1 cellular context compared by ENCODE assay signal in the genomic region with DNA sequence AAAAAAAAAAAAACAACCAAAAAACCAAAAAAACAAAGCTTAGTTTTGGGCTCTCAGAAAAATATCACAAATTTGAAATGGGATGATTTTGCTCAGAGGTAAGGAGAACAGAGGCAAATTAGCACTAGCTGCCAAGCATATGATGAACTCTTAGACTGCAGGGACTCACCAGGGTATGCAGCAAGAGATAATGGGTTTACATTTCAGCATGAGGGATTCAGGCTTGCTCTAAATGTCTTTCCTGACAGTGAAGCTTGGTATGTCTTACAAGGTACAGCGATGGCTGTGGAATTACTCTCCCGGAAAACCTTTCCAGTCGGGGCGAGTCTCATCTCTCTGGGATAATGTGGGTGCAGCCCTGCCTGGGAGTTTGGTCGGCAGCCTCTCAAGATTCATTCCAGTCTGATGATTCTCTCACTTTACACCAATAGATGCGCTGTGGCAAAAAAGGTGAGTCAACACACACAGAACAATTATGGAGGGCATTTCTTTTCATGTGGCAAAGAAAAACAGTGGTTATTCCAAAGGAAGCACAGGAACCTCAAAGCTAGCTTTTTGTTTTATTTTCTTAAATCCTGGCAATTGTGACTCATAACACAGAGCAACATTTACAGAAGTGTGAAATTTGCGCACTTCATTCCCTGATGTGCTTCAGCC.
TF ChIP-seq lines count a peak whose summit lies in the region.

No MANE protein-coding gene starts in this region.

TF ChIP-seq in GM23338, 12 proteins besides CTCF, POLR2A, EP300 and RAD21 (continued from another document):
- TF ChIP-seq, protein P1, sequence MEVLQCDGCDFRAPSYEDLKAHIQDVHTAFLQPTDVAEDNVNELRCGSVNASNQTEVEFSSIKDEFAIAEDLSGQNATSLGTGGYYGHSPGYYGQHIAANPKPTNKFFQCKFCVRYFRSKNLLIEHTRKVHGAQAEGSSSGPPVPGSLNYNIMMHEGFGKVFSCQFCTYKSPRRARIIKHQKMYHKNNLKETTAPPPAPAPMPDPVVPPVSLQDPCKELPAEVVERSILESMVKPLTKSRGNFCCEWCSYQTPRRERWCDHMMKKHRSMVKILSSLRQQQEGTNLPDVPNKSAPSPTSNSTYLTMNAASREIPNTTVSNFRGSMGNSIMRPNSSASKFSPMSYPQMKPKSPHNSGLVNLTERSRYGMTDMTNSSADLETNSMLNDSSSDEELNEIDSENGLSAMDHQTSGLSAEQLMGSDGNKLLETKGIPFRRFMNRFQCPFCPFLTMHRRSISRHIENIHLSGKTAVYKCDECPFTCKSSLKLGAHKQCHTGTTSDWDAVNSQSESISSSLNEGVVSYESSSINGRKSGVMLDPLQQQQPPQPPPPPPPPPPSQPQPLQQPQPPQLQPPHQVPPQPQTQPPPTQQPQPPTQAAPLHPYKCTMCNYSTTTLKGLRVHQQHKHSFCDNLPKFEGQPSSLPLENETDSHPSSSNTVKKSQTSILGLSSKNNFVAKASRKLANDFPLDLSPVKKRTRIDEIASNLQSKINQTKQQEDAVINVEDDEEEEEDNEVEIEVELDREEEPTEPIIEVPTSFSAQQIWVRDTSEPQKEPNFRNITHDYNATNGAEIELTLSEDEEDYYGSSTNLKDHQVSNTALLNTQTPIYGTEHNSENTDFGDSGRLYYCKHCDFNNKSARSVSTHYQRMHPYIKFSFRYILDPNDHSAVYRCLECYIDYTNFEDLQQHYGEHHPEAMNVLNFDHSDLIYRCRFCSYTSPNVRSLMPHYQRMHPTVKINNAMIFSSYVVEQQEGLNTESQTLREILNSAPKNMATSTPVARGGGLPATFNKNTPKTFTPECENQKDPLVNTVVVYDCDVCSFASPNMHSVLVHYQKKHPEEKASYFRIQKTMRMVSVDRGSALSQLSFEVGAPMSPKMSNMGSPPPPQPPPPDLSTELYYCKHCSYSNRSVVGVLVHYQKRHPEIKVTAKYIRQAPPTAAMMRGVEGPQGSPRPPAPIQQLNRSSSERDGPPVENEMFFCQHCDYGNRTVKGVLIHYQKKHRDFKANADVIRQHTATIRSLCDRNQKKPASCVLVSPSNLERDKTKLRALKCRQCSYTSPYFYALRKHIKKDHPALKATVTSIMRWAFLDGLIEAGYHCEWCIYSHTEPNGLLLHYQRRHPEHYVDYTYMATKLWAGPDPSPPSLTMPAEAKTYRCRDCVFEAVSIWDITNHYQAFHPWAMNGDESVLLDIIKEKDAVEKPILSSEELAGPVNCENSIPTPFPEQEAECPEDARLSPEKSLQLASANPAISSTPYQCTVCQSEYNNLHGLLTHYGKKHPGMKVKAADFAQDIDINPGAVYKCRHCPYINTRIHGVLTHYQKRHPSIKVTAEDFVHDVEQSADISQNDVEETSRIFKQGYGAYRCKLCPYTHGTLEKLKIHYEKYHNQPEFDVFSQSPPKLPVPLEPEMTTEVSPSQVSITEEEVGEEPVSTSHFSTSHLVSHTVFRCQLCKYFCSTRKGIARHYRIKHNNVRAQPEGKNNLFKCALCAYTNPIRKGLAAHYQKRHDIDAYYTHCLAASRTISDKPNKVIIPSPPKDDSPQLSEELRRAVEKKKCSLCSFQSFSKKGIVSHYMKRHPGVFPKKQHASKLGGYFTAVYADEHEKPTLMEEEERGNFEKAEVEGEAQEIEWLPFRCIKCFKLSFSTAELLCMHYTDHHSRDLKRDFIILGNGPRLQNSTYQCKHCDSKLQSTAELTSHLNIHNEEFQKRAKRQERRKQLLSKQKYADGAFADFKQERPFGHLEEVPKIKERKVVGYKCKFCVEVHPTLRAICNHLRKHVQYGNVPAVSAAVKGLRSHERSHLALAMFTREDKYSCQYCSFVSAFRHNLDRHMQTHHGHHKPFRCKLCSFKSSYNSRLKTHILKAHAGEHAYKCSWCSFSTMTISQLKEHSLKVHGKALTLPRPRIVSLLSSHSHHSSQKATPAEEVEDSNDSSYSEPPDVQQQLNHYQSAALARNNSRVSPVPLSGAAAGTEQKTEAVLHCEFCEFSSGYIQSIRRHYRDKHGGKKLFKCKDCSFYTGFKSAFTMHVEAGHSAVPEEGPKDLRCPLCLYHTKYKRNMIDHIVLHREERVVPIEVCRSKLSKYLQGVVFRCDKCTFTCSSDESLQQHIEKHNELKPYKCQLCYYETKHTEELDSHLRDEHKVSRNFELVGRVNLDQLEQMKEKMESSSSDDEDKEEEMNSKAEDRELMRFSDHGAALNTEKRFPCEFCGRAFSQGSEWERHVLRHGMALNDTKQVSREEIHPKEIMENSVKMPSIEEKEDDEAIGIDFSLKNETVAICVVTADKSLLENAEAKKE (CRISPR knock-in tag; IDR thresholded peaks at IDR 0.05), result no peak
- TF ChIP-seq POLR2AphosphoS5 (IDR thresholded peaks at IDR 0.05; ENCODE audit: low read depth) (no peak), STAT1 (IDR thresholded peaks at IDR 0.05; ENCODE audit: unreplicated experiment) (no peak), JUNB (IDR thresholded peaks at IDR 0.05; ENCODE audit: unreplicated experiment) (no peak)
